In genomic region chr3:158918451-158918850, GRCh38 we compare ENCODE assay signal across 14 cellular contexts.
DNase-seq lines count a peak whose midpoint lies in the region; ATAC-seq, FAIRE-seq and TF ChIP-seq lines count a peak whose summit lies in the region.
"Had no signal": no experiment of that assay in that cellular context is flagged by ENCODE, and none has a peak within 500 bp of the region (broad histone marks: within the 10 kb centered on the region; RNA-seq: fewer than 3 reads in every experiment).

No MANE protein-coding gene starts in this region.

- H3K4me1 ChIP-seq in ACC112 (ENCODE audit: control insufficient read depth, insufficient read depth, low read length, unreplicated experiment): peaks cover 10% of the 10 kb centered on the region
- peaks cover 14% of the 10 kb centered on the region for H3K4me1 ChIP-seq in GM23248 (ENCODE audit: insufficient read depth)
- peaks cover 6% of the 10 kb centered on the region for H3K4me1 ChIP-seq in astrocyte (ENCODE audit: insufficient read depth, low read length)
- no peaks in the 10 kb centered on the region for H3K4me1 ChIP-seq in mesenchymal stem cell (ENCODE audit: control insufficient read depth, insufficient read depth, low read depth, low read length)
- H3K4me1 ChIP-seq in trophoblast cell (ENCODE audit: control insufficient read depth in 1 of 2, insufficient read depth in 2 of 2, low read length in 2 of 2): no peaks in the 10 kb centered on the region

- H3K23ac ChIP-seq in mesenchymal stem cell (ENCODE audit: low read length in 2 of 2) (no peak overlapping the region), trophoblast cell (ENCODE audit: low read length) (no peak overlapping the region)

- no peak for ATAC-seq in activated CD8-positive, alpha-beta T cell treated with anti-CD3 and anti-CD28 coated beads, Interleukin-2, amount 10 ng/mL, durations not matched to agents 7 days and 5 days

- H3K27ac ChIP-seq in ACC112 (ENCODE audit: low read depth, low read length) (peak overlapping the region; percentile 3; the same call in 1 of the 2 replicates), GM23248 (peak overlapping the region; percentile 34; the same call in 1 of the 2 replicates), astrocyte (ENCODE audit: low read depth, low read length) (no peak overlapping the region), mesenchymal stem cell (ENCODE audit: low read length, poor library complexity, severe bottlenecking) (peak overlapping the region; percentile 91), trophoblast cell (ENCODE audit: low read depth, low read length) (no peak overlapping the region)

- no peak overlapping the region for H2BK12ac ChIP-seq in mesenchymal stem cell (ENCODE audit: low read length in 2 of 2)
- H2BK12ac ChIP-seq in trophoblast cell (ENCODE audit: low read length): no peak overlapping the region

- H3K4me3 Mint-ChIP-seq in astrocyte (ENCODE audit: unreplicated experiment): no peak overlapping the region
- no peak overlapping the region for H3K4me3 Mint-ChIP-seq in T-helper 2 cell treated with Interferon-gamma antibody and Interleukin-4, amounts not matched to agents 5 μg/mL and 100 μg/mL, for 36 hours
- H3K4me3 Mint-ChIP-seq in activated CD8-positive, alpha-beta T cell treated with anti-CD3 and anti-CD28 coated beads, Interleukin-2, amount 10 ng/mL, durations not matched to agents 7 days and 5 days: no peak overlapping the region
- H3K4me3 Mint-ChIP-seq: B cell, CD14-positive monocyte had no signal

- DNase-seq in GM23248 (peak; percentile 6), astrocyte (ENCODE audit: low read depth) (no peak), mesenchymal stem cell (peak; percentile 17), trophoblast cell (no peak), Kasumi-1 (lab: John Stamatoyannopoulos, UW) (no peak)
- no peak for DNase-seq in T-helper 2 cell treated with Interferon-gamma antibody and Interleukin-4, amounts not matched to agents 5 μg/mL and 100 μg/mL, for 36 hours (ENCODE audit: low spot score)
- no peak for DNase-seq in activated CD8-positive, alpha-beta T cell treated with anti-CD3 and anti-CD28 coated beads, Interleukin-2, amount 10 ng/mL, durations not matched to agents 7 days and 5 days
- DNase-seq: NCI-H1092, NCI-H187 treated with DMSO at 0.1 percent for 48 hours, SIG-M5 had no signal

- no peaks in the 10 kb centered on the region for H3K79me1 ChIP-seq in mesenchymal stem cell (replicated peaks; ENCODE audit: low read length, poor library complexity, severe bottlenecking)
- H3K79me1 ChIP-seq in trophoblast cell (ENCODE audit: low read length): no peaks in the 10 kb centered on the region

- H3K79me2 ChIP-seq in ACC112 (ENCODE audit: control insufficient read depth, insufficient read depth, low read length, unreplicated experiment): no peaks in the 10 kb centered on the region
- H3K79me2 ChIP-seq in GM23248 (ENCODE audit: insufficient read depth): no peaks in the 10 kb centered on the region
- H3K79me2 ChIP-seq in astrocyte (ENCODE audit: insufficient read depth, low read length): no peaks in the 10 kb centered on the region
- no peaks in the 10 kb centered on the region for H3K79me2 ChIP-seq in trophoblast cell (ENCODE audit: control insufficient read depth, insufficient read depth, low read length, poor library complexity)

- H4K12ac ChIP-seq in trophoblast cell (ENCODE audit: low read depth, low read length): no peak overlapping the region

- H3K4me3 ChIP-seq in ACC112 (ENCODE audit: low read depth, low read length) (no peak overlapping the region), GM23248 (no peak overlapping the region), astrocyte (ENCODE audit: insufficient read depth, low read depth, low read length) (no peak overlapping the region), mesenchymal stem cell (ENCODE audit: insufficient read depth in 1 of 2, low read depth in 1 of 2, low read length in 2 of 2) (no peak overlapping the region), trophoblast cell (ENCODE audit: low read depth, low read length) (no peak overlapping the region)

- no peak overlapping the region for H2AK5ac ChIP-seq in mesenchymal stem cell (ENCODE audit: low read length, severe bottlenecking)
- H2AK5ac ChIP-seq in trophoblast cell (ENCODE audit: low read length): no peak overlapping the region

- H2BK5ac ChIP-seq in mesenchymal stem cell (ENCODE audit: low read depth, low read length, poor library complexity, severe bottlenecking) (no peak overlapping the region), trophoblast cell (ENCODE audit: low read depth, low read length, poor library complexity) (no peak overlapping the region)

- H3K27me3 ChIP-seq in ACC112 (ENCODE audit: insufficient read depth, low read length) (no peaks in the 10 kb centered on the region), GM23248 (replicated peaks; ENCODE audit: insufficient read depth) (no peaks in the 10 kb centered on the region), astrocyte (ENCODE audit: insufficient read depth, low read length) (no peaks in the 10 kb centered on the region), mesenchymal stem cell (ENCODE audit: control insufficient read depth in 1 of 2, insufficient read depth in 1 of 2, low read length in 2 of 2) (no peaks in the 10 kb centered on the region), trophoblast cell (ENCODE audit: insufficient read depth, low read length) (no peaks in the 10 kb centered on the region)

- no peak for TF ChIP-seq CTCF in astrocyte (IDR thresholded peaks at IDR 0.05; ENCODE audit: insufficient read depth, low read depth, low read length)

- H3K4me2 ChIP-seq in GM23248 (ENCODE audit: unreplicated experiment) (no peak overlapping the region), astrocyte (ENCODE audit: low read length) (peak overlapping the region; percentile 27), mesenchymal stem cell (ENCODE audit: low read length, poor library complexity, severe bottlenecking) (no peak overlapping the region), trophoblast cell (ENCODE audit: low read length) (no peak overlapping the region)

- H3K36me3 ChIP-seq in ACC112 (ENCODE audit: insufficient read depth, low read length) (no peaks in the 10 kb centered on the region), GM23248 (ENCODE audit: low read depth) (no peaks in the 10 kb centered on the region), astrocyte (ENCODE audit: insufficient read depth, low read length) (no peaks in the 10 kb centered on the region), mesenchymal stem cell (ENCODE audit: control insufficient read depth in 1 of 2, insufficient read depth in 2 of 2, low read depth in 1 of 2, low read length in 2 of 2) (no peaks in the 10 kb centered on the region), trophoblast cell (ENCODE audit: control insufficient read depth in 1 of 2, insufficient read depth in 2 of 2, low read length in 2 of 2) (no peaks in the 10 kb centered on the region)

- H3K27ac Mint-ChIP-seq in astrocyte (ENCODE audit: unreplicated experiment): peak overlapping the region; percentile 92
- no peak overlapping the region for H3K27ac Mint-ChIP-seq in T-helper 2 cell treated with Interferon-gamma antibody and Interleukin-4, amounts not matched to agents 5 μg/mL and 100 μg/mL, for 36 hours
- no peak overlapping the region for H3K27ac Mint-ChIP-seq in activated CD8-positive, alpha-beta T cell treated with anti-CD3 and anti-CD28 coated beads, Interleukin-2, amount 10 ng/mL, durations not matched to agents 7 days and 5 days
- H3K27ac Mint-ChIP-seq: B cell, CD14-positive monocyte had no signal

- H3K14ac ChIP-seq in mesenchymal stem cell (ENCODE audit: low read length in 2 of 2) (no peak overlapping the region), trophoblast cell (ENCODE audit: low read length) (no peak overlapping the region)

- H2AFZ ChIP-seq in ACC112 (ENCODE audit: low read length, unreplicated experiment) (peak overlapping the region; percentile 44), GM23248 (no peak overlapping the region), astrocyte (ENCODE audit: low read depth, low read length) (peak overlapping the region; percentile 12), mesenchymal stem cell (ENCODE audit: low read depth, low read length) (no peak overlapping the region), trophoblast cell (ENCODE audit: insufficient read depth, low read length, poor library complexity) (no peak overlapping the region)

- no peaks in the 10 kb centered on the region for H4K20me1 ChIP-seq in GM23248 (ENCODE audit: insufficient read depth)
- no peaks in the 10 kb centered on the region for H4K20me1 ChIP-seq in astrocyte (ENCODE audit: insufficient read depth, low read length)

- H3K4ac ChIP-seq in mesenchymal stem cell (ENCODE audit: low read depth in 1 of 2, low read length in 2 of 2) (no peak overlapping the region), trophoblast cell (ENCODE audit: low read depth, low read length) (no peak overlapping the region)

- POLR2A ChIA-PET in activated CD8-positive, alpha-beta T cell treated with anti-CD3 and anti-CD28 coated beads, Interleukin-2, amount 10 ng/mL, durations not matched to agents 7 days and 5 days (lab: Charles Lee): no interaction called here

- peaks cover 3% of the 10 kb centered on the region; the same call in 1 of the 2 replicates for H3F3A ChIP-seq in GM23248 (ENCODE audit: insufficient read depth)

- H3K9ac ChIP-seq in GM23248: no peak overlapping the region
- H3K9ac ChIP-seq in astrocyte (ENCODE audit: low read length): no peak overlapping the region
- peak overlapping the region; percentile 39 for H3K9ac ChIP-seq in mesenchymal stem cell (ENCODE audit: low read length)
- no peak overlapping the region for H3K9ac ChIP-seq in trophoblast cell (ENCODE audit: low read length)

- no peaks in the 10 kb centered on the region for H3K9me3 ChIP-seq in GM23248 (ENCODE audit: low read depth)
- no peaks in the 10 kb centered on the region for H3K9me3 ChIP-seq in astrocyte (ENCODE audit: insufficient read depth, low read depth, low read length)
- no peaks in the 10 kb centered on the region for H3K9me3 ChIP-seq in mesenchymal stem cell (ENCODE audit: control insufficient read depth, low read length)
- no peaks in the 10 kb centered on the region for H3K9me3 ChIP-seq in trophoblast cell (ENCODE audit: insufficient read depth, low read depth, low read length)

- FAIRE-seq in astrocyte (lab: Jason Lieb, UNC): no peak
- FAIRE-seq: A204.1 had no signal

- H3K27me3 Mint-ChIP-seq in astrocyte (ENCODE audit: low read depth, unreplicated experiment): peaks cover 7% of the 10 kb centered on the region
- peaks cover 3% of the 10 kb centered on the region for H3K27me3 Mint-ChIP-seq in T-helper 2 cell treated with Interferon-gamma antibody and Interleukin-4, amounts not matched to agents 5 μg/mL and 100 μg/mL, for 36 hours (ENCODE audit: low read depth)
- H3K27me3 Mint-ChIP-seq in activated CD8-positive, alpha-beta T cell treated with anti-CD3 and anti-CD28 coated beads, Interleukin-2, amount 10 ng/mL, durations not matched to agents 7 days and 5 days (ENCODE audit: low read depth): no peaks in the 10 kb centered on the region

- no peak overlapping the region for H4K8ac ChIP-seq in mesenchymal stem cell (ENCODE audit: low read length)
- H4K8ac ChIP-seq in trophoblast cell (ENCODE audit: low read depth, low read length): no peak overlapping the region

- H4K91ac ChIP-seq in mesenchymal stem cell (ENCODE audit: low read length) (no peak overlapping the region), trophoblast cell (ENCODE audit: low read depth, low read length) (no peak overlapping the region)

- H3K9me3 Mint-ChIP-seq in astrocyte (ENCODE audit: unreplicated experiment): no peaks in the 10 kb centered on the region
- no peaks in the 10 kb centered on the region for H3K9me3 Mint-ChIP-seq in T-helper 2 cell treated with Interferon-gamma antibody and Interleukin-4, amounts not matched to agents 5 μg/mL and 100 μg/mL, for 36 hours
- no peaks in the 10 kb centered on the region for H3K9me3 Mint-ChIP-seq in activated CD8-positive, alpha-beta T cell treated with anti-CD3 and anti-CD28 coated beads, Interleukin-2, amount 10 ng/mL, durations not matched to agents 7 days and 5 days (ENCODE audit: insufficient read depth)
- H3K9me3 Mint-ChIP-seq: CD14-positive monocyte had no signal

- H3K4me1 Mint-ChIP-seq in astrocyte (ENCODE audit: low read depth, unreplicated experiment): peaks cover 9% of the 10 kb centered on the region
- H3K4me1 Mint-ChIP-seq in T-helper 2 cell treated with Interferon-gamma antibody and Interleukin-4, amounts not matched to agents 5 μg/mL and 100 μg/mL, for 36 hours (ENCODE audit: low read depth): no peaks in the 10 kb centered on the region
- no peaks in the 10 kb centered on the region for H3K4me1 Mint-ChIP-seq in activated CD8-positive, alpha-beta T cell treated with anti-CD3 and anti-CD28 coated beads, Interleukin-2, amount 10 ng/mL, durations not matched to agents 7 days and 5 days (ENCODE audit: low read depth)
- H3K4me1 Mint-ChIP-seq: B cell had no signal

- CTCF ChIA-PET in activated CD8-positive, alpha-beta T cell treated with anti-CD3 and anti-CD28 coated beads, Interleukin-2, amount 10 ng/mL, durations not matched to agents 7 days and 5 days (lab: Charles Lee): no interaction called here

- in situ Hi-C loops in GM23248 (cut with MboI): loop anchor here (10.0 kb wide), 1 partner anchor 336 kb away; no protein-coding TSS in a partner anchor

- no peak overlapping the region for H2BK15ac ChIP-seq in mesenchymal stem cell (ENCODE audit: low read depth, poor library complexity, severe bottlenecking)

- H3K36me3 Mint-ChIP-seq in astrocyte (ENCODE audit: low read depth, unreplicated experiment): no peaks in the 10 kb centered on the region
- H3K36me3 Mint-ChIP-seq in T-helper 2 cell treated with Interferon-gamma antibody and Interleukin-4, amounts not matched to agents 5 μg/mL and 100 μg/mL, for 36 hours (ENCODE audit: low read depth): no peaks in the 10 kb centered on the region
- no peaks in the 10 kb centered on the region for H3K36me3 Mint-ChIP-seq in activated CD8-positive, alpha-beta T cell treated with anti-CD3 and anti-CD28 coated beads, Interleukin-2, amount 10 ng/mL, durations not matched to agents 7 days and 5 days (ENCODE audit: low read depth)
- H3K36me3 Mint-ChIP-seq: CD14-positive monocyte had no signal

- H3K18ac ChIP-seq in mesenchymal stem cell (ENCODE audit: low read depth in 1 of 2, low read length in 2 of 2) (peak overlapping the region in 1 of 2 experiments; percentile 60), trophoblast cell (ENCODE audit: low read length) (no peak overlapping the region)

- H3K9me2 ChIP-seq in GM23248 (ENCODE audit: insufficient read depth): no peaks in the 10 kb centered on the region

- whole genome bisulfite sequencing in GM23248 (ENCODE audit: low coverage in 1 of 2, low lambda C conversion rate in 2 of 2, missing lambda C conversion rate in 2 of 2), 2 experiments: 93 to 94% methylated on average over 2 of the region's 2 CpGs
- WGBS in mesenchymal stem cell: 53% methylated on average over 2 of the region's 2 CpGs
- no CpG with 5 or more reads among the region's 2 CpGs for WGBS in trophoblast cell (ENCODE audit: extremely low coverage, insufficient coverage, insufficient read length)

- H2BK120ac ChIP-seq in mesenchymal stem cell (ENCODE audit: low read depth, low read length) (no peak overlapping the region), trophoblast cell (ENCODE audit: insufficient read depth, low read length, poor library complexity) (no peak overlapping the region)

Comparison
In these comparisons a context has a peak if more than half of its experiments do, and no peak if none do; other contexts are left out.
1. H2AFZ ChIP-seq: peak in ACC112 (single experiment) and astrocyte (single experiment); none in GM23248 (single experiment), mesenchymal stem cell (single experiment) and trophoblast cell (single experiment).
2. H3K27ac ChIP-seq: peak in ACC112 (single experiment), GM23248 (single experiment) and mesenchymal stem cell (single experiment); none in astrocyte (single experiment) and trophoblast cell (single experiment).
3. DNase-seq: peak in GM23248 (single experiment) and mesenchymal stem cell (single experiment); none in astrocyte (single experiment), T-helper 2 cell treated with Interferon-gamma antibody and Interleukin-4, amounts not matched to agents 5 μg/mL and 100 μg/mL, for 36 hours (single experiment), trophoblast cell (0 of 2), activated CD8-positive, alpha-beta T cell treated with anti-CD3 and anti-CD28 coated beads, Interleukin-2, amount 10 ng/mL, durations not matched to agents 7 days and 5 days (single experiment) and Kasumi-1 (0 of 2).